In the genomic region with DNA sequence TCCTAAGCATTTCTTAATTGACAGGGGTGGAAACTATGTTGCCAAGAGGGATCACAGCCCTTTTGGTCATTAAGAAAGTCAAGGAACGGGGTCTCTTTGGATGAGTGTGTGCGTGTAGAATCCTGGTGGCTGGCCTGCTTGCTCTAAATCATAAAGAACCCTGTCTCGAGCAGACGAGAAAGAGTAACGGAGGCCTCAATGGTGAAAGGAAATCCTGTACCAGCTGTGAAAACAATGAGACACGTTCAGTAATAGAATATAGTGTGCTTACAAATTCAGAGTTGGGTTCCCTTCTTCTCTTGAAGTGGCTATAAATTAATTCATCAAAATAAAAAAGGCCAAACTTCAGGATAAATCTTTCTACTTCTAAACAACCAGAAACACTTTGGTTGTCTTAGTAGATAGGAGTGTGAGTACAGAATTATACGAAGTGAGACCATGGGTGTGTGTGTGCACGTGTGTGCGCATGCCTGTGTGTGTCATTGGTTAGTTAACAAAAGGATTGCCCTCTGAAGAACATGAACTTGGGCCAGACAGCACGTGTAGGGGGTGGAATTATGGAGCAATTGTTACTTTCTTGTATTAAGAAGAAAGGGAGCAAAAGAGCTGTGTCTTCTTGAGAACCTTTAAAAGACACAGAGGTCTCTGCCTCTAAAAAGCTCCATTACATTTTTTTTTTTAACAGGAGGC, we compare ENCODE assay signal across 31 cellular contexts. TPM values are rescaled to one million over a fixed set of nuclear protein-coding genes. Genes with fewer than 3 reads are reported as not detected.
DNase-seq lines count a peak whose midpoint lies in the region; FAIRE-seq and TF ChIP-seq lines count a peak whose summit lies in the region.
"Had no signal": no experiment of that assay in that cellular context is flagged by ENCODE, and none has a peak within 500 bp of the region (broad histone marks: within the 10 kb centered on the region; RNA-seq: fewer than 3 reads in every experiment).

No MANE protein-coding gene starts in this region.

- no peak overlapping the region for H3K4me3 ChIP-seq in endothelial cell of umbilical vein (replicated peaks in 1 of 3; ENCODE audit: insufficient read depth in 1 of 3, low read depth in 1 of 3, low read length in 3 of 3)
- H3K4me3 ChIP-seq: breast epithelium, colonic mucosa, gastroesophageal sphincter, Peyer's patch, psoas muscle, SJSA1, tibial artery had no signal

- H3K27me3 Mint-ChIP-seq in nephron progenitor cell (ENCODE audit: low read depth, poor library complexity) = no peaks in the 10 kb centered on the region
- H3K27me3 Mint-ChIP-seq: activated naive CD4-positive, alpha-beta T cell treated with anti-CD3 and anti-CD28 coated beads, Interleukin-2, amount 10 ng/mL, durations not matched to agents 7 days and 5 days; effector memory CD8-positive, alpha-beta T cell; stimulated activated naive CD8-positive, alpha-beta T cell treated with anti-CD3 and anti-CD28 coated beads, Interleukin-15, amount 100 ng/mL, for 72 hours had no signal

- no peaks in the 10 kb centered on the region for H3K27me3 ChIP-seq in endothelial cell of umbilical vein (ENCODE audit: control insufficient read depth in 2 of 2, insufficient read depth in 2 of 2, low read length in 2 of 2)
- H3K27me3 ChIP-seq: breast epithelium, colonic mucosa, gastroesophageal sphincter, Peyer's patch, SJSA1, tibial artery had no signal

- DNase-seq in DMS153 treated with DMSO at 0.1 percent for 48 hours (lab: John Stamatoyannopoulos, UW; ENCODE audit: unreplicated experiment) (peak; percentile 39), NCI-H774 (lab: John Stamatoyannopoulos, UW) (peak; percentile 1), endothelial cell of umbilical vein (ENCODE audit: low read depth, low spot score) (peak; percentile 93), nephron progenitor cell (no peak), AML-193 (lab: John Stamatoyannopoulos, UW) (no peak), NCI-H446 treated with DMSO at 0.1 percent for 48 hours (lab: John Stamatoyannopoulos, UW) (no peak)
- no peak for DNase-seq in activated CD4-positive, CD25-positive, alpha-beta regulatory T cell treated with anti-CD3 and anti-CD28 coated beads, Interleukin-2, amount 50 U/mL, for 72 hours
- DNase-seq: activated CD4-positive, alpha-beta T cell treated with anti-CD3 and anti-CD28 coated beads, Interleukin-2, amount 50 U/mL, for 48 hours; activated CD4-positive, CD25-positive, alpha-beta regulatory T cell; activated CD8-positive, alpha-beta memory T cell treated with anti-CD3 and anti-CD28 coated beads, Interleukin-2, amount 50 U/mL, for 48 hours; activated naive CD4-positive, alpha-beta T cell treated with anti-CD3 and anti-CD28 coated beads, Interleukin-2, amount 10 ng/mL, durations not matched to agents 7 days and 5 days; amniotic stem cell; colonic mucosa; DMS79 treated with DMSO at 0.1 percent for 48 hours; effector memory CD8-positive, alpha-beta T cell; HCEC 1CT; hippocampal formation; KG1; NCI-H1436 treated with DMSO at 0.1 percent for 48 hours; NCI-H524; Peyer's patch; psoas muscle; small intestine; stimulated activated CD4-positive, alpha-beta T cell treated with anti-CD3 and anti-CD28 coated beads, Interleukin-1b, Interleukin-23, amount 100 ng/mL, for 48 hours; stimulated activated CD8-positive, alpha-beta memory T cell treated with anti-CD3 and anti-CD28 coated beads, Interleukin-4, amount 100 ng/mL, for 48 hours; stimulated activated naive CD8-positive, alpha-beta T cell treated with anti-CD3 and anti-CD28 coated beads, Interleukin-15, amount 100 ng/mL, for 72 hours; T-helper 1 cell; tibial artery had no signal

- peaks cover 18% of the 10 kb centered on the region for H3K4me1 ChIP-seq in endothelial cell of umbilical vein (ENCODE audit: control insufficient read depth, extremely low read depth, insufficient read depth, low read length)
- H3K4me1 ChIP-seq: breast epithelium, colonic mucosa, gastroesophageal sphincter, Peyer's patch, psoas muscle, SJSA1 had no signal

- no peak for TF ChIP-seq POLR2A in endothelial cell of umbilical vein (IDR thresholded peaks at IDR 0.05; ENCODE audit: low read depth, low read length)

- POLR2A ChIA-PET in endothelial cell of umbilical vein (lab: Charles Lee) = no interaction called here

- peak overlapping the region; percentile 70 for H3K27ac ChIP-seq in endothelial cell of umbilical vein (ENCODE audit: insufficient read depth, low read depth, low read length)
- H3K27ac ChIP-seq: breast epithelium, colonic mucosa, gastroesophageal sphincter, Peyer's patch, psoas muscle, SJSA1, tibial artery had no signal

- TF ChIP-seq CTCF in endothelial cell of umbilical vein (IDR thresholded peaks at IDR 0.05; ENCODE audit: extremely low read depth in 1 of 2, insufficient read depth in 1 of 2, low read depth in 1 of 2, low read length in 2 of 2) = no peak
- no peak for TF ChIP-seq CTCF in nephron progenitor cell (IDR thresholded peaks at IDR 0.05)

- intact Hi-C loops in endothelial cell of umbilical vein (cut with micrococcal nuclease) = loop anchor here (1.0 kb wide), 1 partner anchor 49 kb away; a partner anchor contains a TSS

- H4K20me1 ChIP-seq in endothelial cell of umbilical vein (replicated peaks; ENCODE audit: control insufficient read depth, extremely low read depth, insufficient read depth, low read length) = no peaks in the 10 kb centered on the region

- H3K27ac Mint-ChIP-seq in nephron progenitor cell = peak overlapping the region; percentile 70
- H3K27ac Mint-ChIP-seq: activated naive CD4-positive, alpha-beta T cell treated with anti-CD3 and anti-CD28 coated beads, Interleukin-2, amount 10 ng/mL, durations not matched to agents 7 days and 5 days; effector memory CD8-positive, alpha-beta T cell had no signal

- peak overlapping the region; percentile 14 for H3K4me2 ChIP-seq in endothelial cell of umbilical vein (ENCODE audit: insufficient read depth, low read length)

- FAIRE-seq in endothelial cell of umbilical vein (lab: Jason Lieb, UNC) = peak; percentile 96
- FAIRE-seq: small intestine had no signal

- CTCF ChIA-PET in endothelial cell of umbilical vein (lab: Charles Lee) = interaction anchor here (0.9 to 1.2 kb wide), 4 partner anchors 10 to 88 kb away, joined by 3 read pairs; no protein-coding TSS in a partner anchor

- no peaks in the 10 kb centered on the region for H3K36me3 ChIP-seq in endothelial cell of umbilical vein (ENCODE audit: control insufficient read depth in 2 of 2, extremely low read depth in 1 of 2, insufficient read depth in 2 of 2, low read length in 2 of 2)
- H3K36me3 ChIP-seq: breast epithelium, colonic mucosa, gastroesophageal sphincter, Peyer's patch, SJSA1 had no signal

- dilution Hi-C loops in endothelial cell of umbilical vein (cut with MboI; ENCODE audit: extremely low pct_ligation_motif_present, low sequenced_read_pairs) = no loop called here

- peaks cover 38% of the 10 kb centered on the region for H3K4me1 Mint-ChIP-seq in nephron progenitor cell
- H3K4me1 Mint-ChIP-seq: activated naive CD4-positive, alpha-beta T cell treated with anti-CD3 and anti-CD28 coated beads, Interleukin-2, amount 10 ng/mL, durations not matched to agents 7 days and 5 days; stimulated activated naive CD8-positive, alpha-beta T cell treated with anti-CD3 and anti-CD28 coated beads, Interleukin-15, amount 100 ng/mL, for 72 hours had no signal

- H3K9me3 Mint-ChIP-seq in nephron progenitor cell = peaks cover 3% of the 10 kb centered on the region
- H3K9me3 Mint-ChIP-seq: activated naive CD4-positive, alpha-beta T cell treated with anti-CD3 and anti-CD28 coated beads, Interleukin-2, amount 10 ng/mL, durations not matched to agents 7 days and 5 days; effector memory CD8-positive, alpha-beta T cell; stimulated activated naive CD8-positive, alpha-beta T cell treated with anti-CD3 and anti-CD28 coated beads, Interleukin-15, amount 100 ng/mL, for 72 hours had no signal

- BruUV-seq in endothelial cell of umbilical vein (replicated peaks; lab: Mats Ljungman, UMichigan) = no TSS peak

- H3K4me3 Mint-ChIP-seq in nephron progenitor cell = no peak overlapping the region
- H3K4me3 Mint-ChIP-seq: activated naive CD4-positive, alpha-beta T cell treated with anti-CD3 and anti-CD28 coated beads, Interleukin-2, amount 10 ng/mL, durations not matched to agents 7 days and 5 days; effector memory CD8-positive, alpha-beta T cell; stimulated activated naive CD8-positive, alpha-beta T cell treated with anti-CD3 and anti-CD28 coated beads, Interleukin-15, amount 100 ng/mL, for 72 hours had no signal

- H3K9ac ChIP-seq in endothelial cell of umbilical vein (replicated peaks; ENCODE audit: extremely low read depth, insufficient read depth, low read length) = peak overlapping the region; percentile 42

- H2AFZ ChIP-seq in endothelial cell of umbilical vein (ENCODE audit: low read depth, low read length) = peak overlapping the region; percentile 68

- no peaks in the 10 kb centered on the region for H3K79me2 ChIP-seq in endothelial cell of umbilical vein (ENCODE audit: control insufficient read depth, insufficient read depth, low read length)

- H3K9me3 ChIP-seq in endothelial cell of umbilical vein (replicated peaks; ENCODE audit: control insufficient read depth, insufficient read depth, low read length) = no peaks in the 10 kb centered on the region
- H3K9me3 ChIP-seq: breast epithelium, colonic mucosa, gastroesophageal sphincter, Peyer's patch, psoas muscle, SJSA1, tibial artery had no signal

- no peaks in the 10 kb centered on the region for H3K9me1 ChIP-seq in endothelial cell of umbilical vein (replicated peaks; ENCODE audit: control insufficient read depth, extremely low read depth, insufficient read depth, low read length)

- H3K36me3 Mint-ChIP-seq in nephron progenitor cell (ENCODE audit: low read depth) = peaks cover 27% of the 10 kb centered on the region
- H3K36me3 Mint-ChIP-seq: activated naive CD4-positive, alpha-beta T cell treated with anti-CD3 and anti-CD28 coated beads, Interleukin-2, amount 10 ng/mL, durations not matched to agents 7 days and 5 days had no signal

TF ChIP-seq in endothelial cell of umbilical vein, 7 proteins besides CTCF, POLR2A, EP300 and RAD21 (continues in another document):
- no peak for TF ChIP-seq FOS (IDR thresholded peaks at IDR 0.05; ENCODE audit: borderline replicate concordance, insufficient read depth, low read length)
- TF ChIP-seq, protein P1, sequence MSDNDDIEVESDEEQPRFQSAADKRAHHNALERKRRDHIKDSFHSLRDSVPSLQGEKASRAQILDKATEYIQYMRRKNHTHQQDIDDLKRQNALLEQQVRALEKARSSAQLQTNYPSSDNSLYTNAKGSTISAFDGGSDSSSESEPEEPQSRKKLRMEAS (IDR thresholded peaks at IDR 0.05; ENCODE audit: insufficient read depth, insufficient read length) = peak; percentile 90
- TF ChIP-seq POLR2AphosphoS5 (IDR thresholded peaks at IDR 0.05; ENCODE audit: insufficient read depth, low read depth, low read length) = peak; percentile 53

RNA-seq across cellular contexts. Expression of a gene that starts 48.5 kb away (rescaled TPM):
- 12.0 and 12.5 TPM in 2 replicates for total RNA-seq in endothelial cell of umbilical vein
- 4.4 and 6.2 TPM in 2 replicates for polyA plus RNA-seq in endothelial cell of umbilical vein
- polyA plus RNA-seq in endothelial cell of umbilical vein (2011; cell fraction: cytosol; rRNA removed) = 5.9 and 6.5 TPM in 2 replicates
- 9.3 and 13.0 TPM in 2 replicates for polyA plus RNA-seq in endothelial cell of umbilical vein (2011; cell fraction: nucleus; rRNA removed)
- polyA plus RNA-seq in endothelial cell of umbilical vein (2012) = 6.5 and 7.7 TPM in 2 replicates
- polyA minus RNA-seq in endothelial cell of umbilical vein = 9.1 and 12.0 TPM in 2 replicates
- polyA minus RNA-seq in endothelial cell of umbilical vein (2011; cell fraction: cytosol; rRNA and poly(A)+ RNA removed) = 9.8 TPM
- polyA minus RNA-seq in endothelial cell of umbilical vein (2011; cell fraction: nucleus; rRNA and poly(A)+ RNA removed) = 15.2 and 25.7 TPM in 2 replicates

Comparison
In these comparisons a context has a peak if more than half of its experiments do, and no peak if none do; other contexts are left out.
1. DNase-seq: peak in DMS153 treated with DMSO at 0.1 percent for 48 hours (single experiment), NCI-H774 (single experiment) and endothelial cell of umbilical vein (single experiment); none in nephron progenitor cell (single experiment), activated CD4-positive, CD25-positive, alpha-beta regulatory T cell treated with anti-CD3 and anti-CD28 coated beads, Interleukin-2, amount 50 U/mL, for 72 hours (single experiment), AML-193 (0 of 2) and NCI-H446 treated with DMSO at 0.1 percent for 48 hours (single experiment).